In genomic region chr1:83163870-83164475, GRCh38 we compare ENCODE assay signal across 7 cellular contexts.
DNase-seq lines count a peak whose midpoint lies in the region; ATAC-seq and TF ChIP-seq lines count a peak whose summit lies in the region.
"Not testable (repeated sequence)": the region's sequence is repeated elsewhere in the genome, so short reads cannot be mapped to it uniquely, and the experiment has no call there.

No MANE protein-coding gene starts in this region.

- ATAC-seq in mucosa of descending colon: peak; percentile 98

- intact Hi-C loops in mucosa of descending colon (cut with DNase I, micrococcal nuclease): not testable (repeated sequence)

- peak; percentile 87 for DNase-seq in DMS153 (lab: John Stamatoyannopoulos, UW)
- peak; percentile 6 for DNase-seq in HFF-Myc (ENCODE audit: extremely low read depth, low read depth)
- DNase-seq in NCI-H460 (ENCODE audit: extremely low read depth, low read depth): peak; percentile 53
- DNase-seq in RKO (ENCODE audit: low spot score): peak; percentile 6
- DNase-seq in astrocyte of the spinal cord (ENCODE audit: low read depth, low spot score): peak; percentile 25
- DNase-seq in fibroblast of mammary gland (ENCODE audit: low read depth): peak; percentile 49
- DNase-seq in mucosa of descending colon: peak; percentile 35 to 37 (median 36)

- H3K9me3 ChIP-seq in mucosa of descending colon: not testable (repeated sequence)

- not testable (repeated sequence) for TF ChIP-seq CTCF in HFF-Myc (IDR thresholded peaks at IDR 0.05; ENCODE audit: low read depth, low read length, missing control alignments); astrocyte of the spinal cord (IDR thresholded peaks at IDR 0.05; ENCODE audit: low read depth, low read length); fibroblast of mammary gland (conservative IDR thresholded peaks at IDR 0.05; ENCODE audit: control insufficient read depth, insufficient read depth, low read depth, low read length); mucosa of descending colon (IDR thresholded peaks at IDR 0.05)

- not testable (repeated sequence) for H3K36me3 ChIP-seq in mucosa of descending colon (ENCODE audit: low read depth)

- in situ Hi-C loops in astrocyte of the spinal cord (cut with HindIII; ENCODE audit: low sequenced_read_pairs): not testable (repeated sequence)

- not testable (repeated sequence) for H3K4me1 ChIP-seq in mucosa of descending colon (ENCODE audit: low read depth)

- not testable (repeated sequence) for H3K4me3 ChIP-seq in HFF-Myc (replicated peaks; ENCODE audit: low read depth, low read length); astrocyte of the spinal cord (ENCODE audit: low read depth, low read length); fibroblast of mammary gland (ENCODE audit: control insufficient read depth, low read depth, low read length); mucosa of descending colon

Comparison
In these comparisons a context has a peak if more than half of its experiments do, and no peak if none do; other contexts are left out.
1. DNase-seq: peak in every context shown above with its lines; median percentile 87 in DMS153; 53 in NCI-H460; 49 in fibroblast of mammary gland; 36 in mucosa of descending colon; 25 in astrocyte of the spinal cord; 6 in HFF-Myc; 6 in RKO.